In genomic region chr22:46611189-46611588, GRCh38 we compare ENCODE assay signal across 24 cellular contexts.
"Had no signal": no experiment of that assay in that cellular context is flagged by ENCODE, and none has a peak within 500 bp of the region (broad histone marks: within the 10 kb centered on the region; RNA-seq: fewer than 3 reads in every experiment).

No MANE protein-coding gene starts in this region.

- H3K27ac Mint-ChIP-seq: mesothelial cell of epicardium; stimulated activated effector memory CD8-positive, alpha-beta T cell treated with anti-CD3 and anti-CD28 coated beads, Interleukin-12 subunit alpha, Interleukin-12 subunit beta, amount 100 ng/mL, for 72 hours; stimulated activated naive CD8-positive, alpha-beta T cell treated with anti-CD3 and anti-CD28 coated beads, Interleukin-15, Interleukin-2, amounts not matched to agents 100 ng/mL and 50 ng/mL, for 24 hours had no signal

- ATAC-seq: natural killer cell; right cardiac atrium; stimulated activated effector memory CD8-positive, alpha-beta T cell treated with anti-CD3 and anti-CD28 coated beads, Interleukin-12 subunit alpha, Interleukin-12 subunit beta, amount 100 ng/mL, for 72 hours; upper lobe of right lung had no signal

- H3K27me3 ChIP-seq: ovary, sigmoid colon, spleen, suprapubic skin, tibial artery, upper lobe of right lung had no signal

- FAIRE-seq: small intestine, urothelium cell line had no signal

- H3K9me3 Mint-ChIP-seq: mesothelial cell of epicardium; naive B cell; natural killer cell; stimulated activated effector memory CD8-positive, alpha-beta T cell treated with anti-CD3 and anti-CD28 coated beads, Interleukin-12 subunit alpha, Interleukin-12 subunit beta, amount 100 ng/mL, for 72 hours; stimulated activated naive CD8-positive, alpha-beta T cell treated with anti-CD3 and anti-CD28 coated beads, Interleukin-15, Interleukin-2, amounts not matched to agents 100 ng/mL and 50 ng/mL, for 24 hours had no signal

- H3K4me3 ChIP-seq: left ventricle myocardium inferior, lung, ovary, sigmoid colon, spleen, suprapubic skin, thoracic aorta, tibial artery, upper lobe of right lung had no signal

- H3K36me3 ChIP-seq: left ventricle myocardium inferior, ovary, sigmoid colon, spleen, suprapubic skin, thoracic aorta, tibial artery, upper lobe of right lung had no signal

- H3K9me3 ChIP-seq: left ventricle myocardium inferior, ovary, sigmoid colon, spleen, suprapubic skin, thoracic aorta, tibial artery, upper lobe of right lung had no signal

- H3K27ac ChIP-seq: left ventricle myocardium inferior, ovary, sigmoid colon, suprapubic skin, thoracic aorta, tibial artery, upper lobe of right lung had no signal

- DNase-seq: hypothalamus; islet precursor cell; left ventricle myocardium inferior; mesendoderm; naive B cell; natural killer cell; ovary; sigmoid colon; small intestine; spleen; stimulated activated CD4-positive, alpha-beta T cell treated with anti-CD3 and anti-CD28 coated beads, Interleukin-4, amount 100 ng/mL, for 24 hours; stimulated activated naive CD4-positive, alpha-beta T cell; tibial artery; trophoblast cell; upper lobe of right lung had no signal

- H3K27me3 Mint-ChIP-seq: naive B cell; progenitor cell of endocrine pancreas; stimulated activated naive CD8-positive, alpha-beta T cell treated with anti-CD3 and anti-CD28 coated beads, Interleukin-15, Interleukin-2, amounts not matched to agents 100 ng/mL and 50 ng/mL, for 24 hours had no signal

- H3K36me3 Mint-ChIP-seq: mesothelial cell of epicardium, naive B cell, natural killer cell had no signal

- H3K4me3 Mint-ChIP-seq: mesothelial cell of epicardium; natural killer cell; stimulated activated effector memory CD8-positive, alpha-beta T cell treated with anti-CD3 and anti-CD28 coated beads, Interleukin-12 subunit alpha, Interleukin-12 subunit beta, amount 100 ng/mL, for 72 hours; stimulated activated naive CD8-positive, alpha-beta T cell treated with anti-CD3 and anti-CD28 coated beads, Interleukin-15, Interleukin-2, amounts not matched to agents 100 ng/mL and 50 ng/mL, for 24 hours had no signal
